8 cellular contexts compared by ENCODE assay signal in the genomic region with DNA sequence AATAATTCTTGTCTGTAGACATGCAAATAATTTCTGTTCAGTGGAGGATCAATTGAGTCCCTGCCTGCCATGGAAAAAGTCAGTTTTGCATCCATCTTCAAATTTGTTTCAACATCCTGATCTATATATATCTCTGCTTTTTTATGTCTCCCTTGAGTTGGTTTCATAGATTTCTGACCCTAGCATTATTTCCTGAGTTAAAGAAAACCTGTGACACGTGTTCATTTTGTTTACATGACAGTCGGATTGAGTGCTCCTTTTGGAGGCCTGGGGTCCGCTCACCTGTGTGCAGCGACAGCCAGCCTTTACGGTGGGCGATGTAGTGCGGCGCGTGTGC. TPM values are rescaled to one million over a fixed set of nuclear protein-coding genes. Genes with fewer than 3 reads are reported as not detected.
DNase-seq lines count a peak whose midpoint lies in the region; ATAC-seq and TF ChIP-seq lines count a peak whose summit lies in the region.

No MANE protein-coding gene starts in this region.

- TF ChIP-seq CTCF in LNCaP clone FGC (IDR thresholded peaks at IDR 0.05; ENCODE audit: control insufficient read depth, extremely low read depth, insufficient read depth), result no peak
- TF ChIP-seq CTCF in dorsolateral prefrontal cortex (IDR thresholded peaks at IDR 0.05 in 54 of 56, conservative IDR thresholded peaks at IDR 0.05 in 2 of 56; ENCODE audit: low read depth in 1 of 56, partially characterized antibody in 56 of 56), result no peak
- no peak for TF ChIP-seq CTCF in natural killer cell (IDR thresholded peaks at IDR 0.05)
- TF ChIP-seq CTCF in GM20000 (IDR thresholded peaks at IDR 0.05; ENCODE audit: extremely low read depth, missing control alignments), result no peak

- no peak for DNase-seq in LNCaP clone FGC (ENCODE audit: low read depth)
- no peak for DNase-seq in dorsolateral prefrontal cortex
- no peak for DNase-seq in natural killer cell
- DNase-seq in midbrain (lab: John Stamatoyannopoulos, UW), result no peak
- no peak for DNase-seq in GM20000 (ENCODE audit: low spot score)
- DNase-seq in HPDE6-E6E7 (ENCODE audit: extremely low spot score), result no peak

- intact Hi-C loops in dorsolateral prefrontal cortex (cut with DNase I), result loop anchor here in 1 of 2 donors (5.0 kb wide), 1 partner anchor 59 kb away; the partner anchor contains the start of gene UBE2D4
- intact Hi-C loops in natural killer cell (cut with micrococcal nuclease), result loop anchor here (2.0 kb wide), 1 partner anchor 58 kb away; the partner anchor contains the start of gene UBE2D4

- peak overlapping the region; percentile 95 for H3K27ac Mint-ChIP-seq in natural killer cell

- peak overlapping the region; percentile 82 for H3K4me3 ChIP-seq in LNCaP clone FGC (ENCODE audit: low read depth, low read length)
- peak overlapping the region; percentile 50 to 88 (median 77) for H3K4me3 ChIP-seq in dorsolateral prefrontal cortex

- peak overlapping the region; percentile 96 for H3K4me3 Mint-ChIP-seq in natural killer cell

- H3K9me3 Mint-ChIP-seq in natural killer cell, result no peaks in the 10 kb centered on the region

- ATAC-seq in GM18907 (IDR thresholded peaks at IDR 0.05; ENCODE audit: unreplicated experiment) (peak; percentile 3), natural killer cell (no peak), GM18868 (IDR thresholded peaks at IDR 0.05; ENCODE audit: unreplicated experiment) (no peak)

- peaks cover 0 to 4% of the 10 kb centered on the region in 2 donors for H3K27me3 Mint-ChIP-seq in natural killer cell (ENCODE audit: low read depth in 2 of 2)

- peak overlapping the region in 53 of 59 donors; percentile 60 to 99 (median 93) for H3K27ac ChIP-seq in dorsolateral prefrontal cortex

- no peaks in the 10 kb centered on the region for H3K36me3 Mint-ChIP-seq in natural killer cell

- H3K4me1 Mint-ChIP-seq in natural killer cell, result peaks cover 16 to 21% of the 10 kb centered on the region in 2 donors

- H3K27me3 ChIP-seq in dorsolateral prefrontal cortex, result no peaks in the 10 kb centered on the region

RNA-seq across cellular contexts. Expression of gene MRPS24, which starts 0.7 kb away (rescaled TPM):
- total RNA-seq in dorsolateral prefrontal cortex (100 to 1,000 TPM in 1 of 120 experiments, 10 to 100 TPM in 119; 39.5 to 106 (median 68.7) TPM), natural killer cell (10 to 100 TPM; 34.8 to 37.4 (median 35.7) TPM)

RNA-seq across cellular contexts. Expression of gene URGCP, which starts 37.7 kb away (rescaled TPM):
- total RNA-seq in dorsolateral prefrontal cortex (10 to 100 TPM; 38.6 to 96.9 (median 70.0) TPM), natural killer cell (10 to 100 TPM; 11.5 to 24.4 (median 21.5) TPM)

RNA-seq across cellular contexts. Expression of gene UBE2D4, which starts 57.6 kb away (rescaled TPM):
- 10 to 100 TPM; 20.4 to 46.7 (median 34.6) TPM for total RNA-seq in dorsolateral prefrontal cortex
- total RNA-seq in natural killer cell, result 10 to 100 TPM in 1 of 3 donors, 1 to 10 TPM in 2; 5.3 to 10.6 (median 9.6) TPM
